Comparison of ENCODE assay signal across 9 cellular contexts in genomic region chr1:21912038-21912758, GRCh38. TPM values are rescaled to one million over a fixed set of nuclear protein-coding genes. Genes with fewer than 3 reads are reported as not detected.
DNase-seq lines count a peak whose midpoint lies in the region; ATAC-seq and TF ChIP-seq lines count a peak whose summit lies in the region.
"Had no signal": no experiment of that assay in that cellular context is flagged by ENCODE, and none has a peak within 500 bp of the region (broad histone marks: within the 10 kb centered on the region; RNA-seq: fewer than 3 reads in every experiment).

No MANE protein-coding gene starts in this region.

- H3K4me1 Mint-ChIP-seq in nephron = peaks cover 72% of the 10 kb centered on the region
- peaks cover 8 to 10% of the 10 kb centered on the region in 2 donors for H3K4me1 Mint-ChIP-seq in effector memory CD8-positive, alpha-beta T cell (ENCODE audit: low read depth in 2 of 2)

- H3K27me3 Mint-ChIP-seq in nephron (ENCODE audit: low read depth) = no peaks in the 10 kb centered on the region
- H3K27me3 Mint-ChIP-seq in effector memory CD8-positive, alpha-beta T cell = peaks cover 4 to 8% of the 10 kb centered on the region in 2 donors

- H3K4me3 Mint-ChIP-seq in nephron = no peak overlapping the region
- H3K4me3 Mint-ChIP-seq in effector memory CD8-positive, alpha-beta T cell = no peak overlapping the region

- H3K4me3 ChIP-seq in colonic mucosa (no peak overlapping the region), tibial nerve (no peak overlapping the region)

- peak; percentile 34 for DNase-seq in MV-4-11 (lab: John Stamatoyannopoulos, UW)
- no peak for DNase-seq in colonic mucosa
- DNase-seq in tibial nerve (ENCODE audit: low spot score in 2 of 2) = no peak
- DNase-seq in effector memory CD8-positive, alpha-beta T cell = no peak
- DNase-seq: activated CD8-positive, alpha-beta memory T cell treated with anti-CD3 and anti-CD28 coated beads for 24 hours; T1000 had no signal

- H3K27ac Mint-ChIP-seq in nephron = peak overlapping the region; percentile 88 to 98 (median 97)
- no peak overlapping the region for H3K27ac Mint-ChIP-seq in effector memory CD8-positive, alpha-beta T cell

- no peak for TF ChIP-seq CTCF in colonic mucosa (IDR thresholded peaks at IDR 0.05)
- no peak for TF ChIP-seq CTCF in nephron (IDR thresholded peaks at IDR 0.05; ENCODE audit: unreplicated experiment in 3 of 3)
- TF ChIP-seq CTCF in tibial nerve (IDR thresholded peaks at IDR 0.05) = no peak

- H3K36me3 ChIP-seq in colonic mucosa = no peaks in the 10 kb centered on the region
- no peaks in the 10 kb centered on the region for H3K36me3 ChIP-seq in tibial nerve

- H3K9me3 ChIP-seq in colonic mucosa = no peaks in the 10 kb centered on the region
- H3K9me3 ChIP-seq in tibial nerve = no peaks in the 10 kb centered on the region

- H3K36me3 Mint-ChIP-seq in nephron (ENCODE audit: low read depth) = peaks cover 5% of the 10 kb centered on the region
- peaks cover 3% of the 10 kb centered on the region for H3K36me3 Mint-ChIP-seq in effector memory CD8-positive, alpha-beta T cell (ENCODE audit: insufficient read depth)

- H3K27ac ChIP-seq in colonic mucosa = peak overlapping the region; percentile 69
- peak overlapping the region; percentile 68 to 97 (median 91) for H3K27ac ChIP-seq in tibial nerve

- 49 to 59% methylated on average over 9 of the region's 9 CpGs for WGBS in tibial nerve, 2 donors

- peaks cover 28% of the 10 kb centered on the region for H3K4me1 ChIP-seq in colonic mucosa
- peaks cover 8 to 100% (median 89%) of the 10 kb centered on the region in 4 donors for H3K4me1 ChIP-seq in tibial nerve

- no peaks in the 10 kb centered on the region for H3K27me3 ChIP-seq in colonic mucosa
- no peaks in the 10 kb centered on the region for H3K27me3 ChIP-seq in tibial nerve

- intact Hi-C loops in colonic mucosa (cut with DNase I) = no loop called here

- no peak for TF ChIP-seq POLR2A in tibial nerve (IDR thresholded peaks at IDR 0.05)

- TF ChIP-seq EP300 in tibial nerve (IDR thresholded peaks at IDR 0.05) = no peak

- peak overlapping the region in 1 of 2 donors; percentile 39 for H3K9ac ChIP-seq in colonic mucosa (ENCODE audit: low read depth in 2 of 2, low read length in 2 of 2)

- ATAC-seq in HG03108 (IDR thresholded peaks at IDR 0.05; ENCODE audit: unreplicated experiment) (no peak), GM18858 (IDR thresholded peaks at IDR 0.05; ENCODE audit: unreplicated experiment) (no peak)
- no peak for ATAC-seq in effector memory CD8-positive, alpha-beta T cell (replicated peaks)

- H3K9me3 Mint-ChIP-seq in nephron = no peaks in the 10 kb centered on the region
- H3K9me3 Mint-ChIP-seq in effector memory CD8-positive, alpha-beta T cell = no peaks in the 10 kb centered on the region

RNA-seq across cellular contexts. Expression of gene HSPG2, which starts 24.9 kb away (rescaled TPM):
- total RNA-seq in colonic mucosa (100 to 1,000 TPM; 148 to 152 TPM), tibial nerve (100 to 1,000 TPM; 292 to 486 (median 404) TPM)

Comparison
In these comparisons a context has a peak if more than half of its experiments do, and no peak if none do; other contexts are left out.
1. H3K27ac Mint-ChIP-seq: peak in nephron (3 of 3); none in effector memory CD8-positive, alpha-beta T cell (0 of 2).